Comparison of ENCODE assay signal across 34 cellular contexts in genomic region chr4:134174271-134174670, GRCh38. TPM values are rescaled to one million over a fixed set of nuclear protein-coding genes. Genes with fewer than 3 reads are reported as not detected.
"Had no signal": no experiment of that assay in that cellular context is flagged by ENCODE, and none has a peak within 500 bp of the region (broad histone marks: within the 10 kb centered on the region; RNA-seq: fewer than 3 reads in every experiment).

No MANE protein-coding gene starts in this region.

- ATAC-seq: activated CD4-positive, alpha-beta T cell treated with anti-CD3 and anti-CD28 coated beads for 36 hours; activated CD8-positive, alpha-beta memory T cell treated with anti-CD3 and anti-CD28 coated beads, Interleukin-2, amount 10 ng/mL, durations not matched to agents 7 days and 5 days; activated CD8-positive, alpha-beta T cell treated with anti-CD3 and anti-CD28 coated beads, Interleukin-2, amount 10 ng/mL, durations not matched to agents 7 days and 5 days; activated naive CD4-positive, alpha-beta T cell treated with anti-CD3 and anti-CD28 coated beads, Interleukin-2, amount 50 U/mL, for 72 hours; body of pancreas had no signal

- H3K4me3 ChIP-seq: adrenal gland, body of pancreas, breast epithelium had no signal

- FAIRE-seq: astrocyte, TTC549 had no signal

- H3K36me3 ChIP-seq: adrenal gland, brain microvascular endothelial cell, breast epithelium had no signal

- H3K27me3 ChIP-seq: adrenal gland, body of pancreas, brain microvascular endothelial cell, breast epithelium had no signal

- H3K9me3 ChIP-seq: adrenal gland, body of pancreas had no signal

- DNase-seq: activated B cell treated with CpG ODN at 0.5 μM for 24 hours; activated CD4-positive, alpha-beta memory T cell treated with anti-CD3 and anti-CD28 coated beads, Interleukin-2, amount 10 ng/mL, durations not matched to agents 7 days and 5 days; activated CD4-positive, alpha-beta T cell treated with anti-CD3 and anti-CD28 coated beads for 1 hour; activated CD4-positive, alpha-beta T cell treated with anti-CD3 and anti-CD28 coated beads for 36 hours; activated CD4-positive, alpha-beta T cell treated with anti-CD3 and anti-CD28 coated beads for 48 hours; activated CD4-positive, alpha-beta T cell treated with anti-CD3 and anti-CD28 coated beads, Interleukin-2, amount 10 ng/mL, durations not matched to agents 7 days and 5 days; activated CD4-positive, alpha-beta T cell treated with anti-CD3 and anti-CD28 coated beads, Interleukin-2, amount 50 U/mL, for 48 hours; activated CD8-positive, alpha-beta memory T cell treated with anti-CD3 and anti-CD28 coated beads for 24 hours; activated CD8-positive, alpha-beta memory T cell treated with anti-CD3 and anti-CD28 coated beads, Interleukin-2, amount 10 ng/mL, durations not matched to agents 7 days and 5 days; activated CD8-positive, alpha-beta memory T cell treated with anti-CD3 and anti-CD28 coated beads, Interleukin-2, amount 50 U/mL, for 48 hours; activated CD8-positive, alpha-beta T cell treated with anti-CD3 and anti-CD28 coated beads, Interleukin-2, amount 10 ng/mL, durations not matched to agents 7 days and 5 days; activated effector memory CD4-positive, alpha-beta T cell treated with Interleukin-2 at 50 U/mL for 16 hours; activated gamma-delta T cell treated with Interleukin-2 at 50 U/mL for 16 hours; activated naive CD4-positive, alpha-beta T cell; activated naive CD4-positive, alpha-beta T cell treated with anti-CD3 and anti-CD28 coated beads for 36 hours; activated naive CD4-positive, alpha-beta T cell treated with anti-CD3 and anti-CD28 coated beads, Interleukin-2, amount 50 U/mL, for 16 hours; activated naive CD8-positive, alpha-beta T cell treated with anti-CD3 and anti-CD28 coated beads for 36 hours; activated T-cell treated with anti-CD3 and anti-CD28 coated beads, Interleukin-2, amount 50 U/mL, for 24 hours; activated T-cell treated with anti-CD3 and anti-CD28 coated beads, Interleukin-2, amount 50 U/mL, for 48 hours; adrenal gland; amniotic stem cell; aorta; body of pancreas; brain microvascular endothelial cell; central memory CD4-positive, alpha-beta T cell; T-helper 1 cell; T-helper 2 cell; T-helper 9 cell had no signal

- H3K27ac ChIP-seq: adrenal gland, body of pancreas, brain microvascular endothelial cell, breast epithelium, VCaP had no signal

- H3K4me1 ChIP-seq: adrenal gland, body of pancreas, breast epithelium had no signal

RNA-seq across cellular contexts. Expression of gene PABPC4L, which starts 27.3 kb away (rescaled TPM):
- total RNA-seq: activated B cell treated with CpG ODN at 0.5 μM for 24 hours; activated CD4-positive, alpha-beta memory T cell treated with anti-CD3 and anti-CD28 coated beads, Interleukin-2, amount 10 ng/mL, durations not matched to agents 7 days and 5 days; activated CD4-positive, alpha-beta T cell treated with anti-CD3 and anti-CD28 coated beads for 36 hours; activated CD4-positive, alpha-beta T cell treated with anti-CD3 and anti-CD28 coated beads, Interleukin-2, amount 10 ng/mL, durations not matched to agents 7 days and 5 days; activated CD8-positive, alpha-beta memory T cell treated with anti-CD3 and anti-CD28 coated beads, Interleukin-2, amount 10 ng/mL, durations not matched to agents 7 days and 5 days; activated CD8-positive, alpha-beta T cell treated with anti-CD3 and anti-CD28 coated beads, Interleukin-2, amount 10 ng/mL, durations not matched to agents 7 days and 5 days; activated naive CD4-positive, alpha-beta T cell treated with anti-CD3 and anti-CD28 coated beads for 36 hours; activated naive CD4-positive, alpha-beta T cell treated with anti-CD3 and anti-CD28 coated beads, Interleukin-2, amount 50 U/mL, for 72 hours; activated naive CD8-positive, alpha-beta T cell treated with anti-CD3 and anti-CD28 coated beads for 36 hours; activated T-helper 2 cell treated with anti-CD3 and anti-CD28 coated beads, Interferon-gamma antibody, Interleukin-2, Interleukin-4, amounts not matched to agents 10 μg/mL and 5 μg/mL and 100 μg/mL, durations not matched to agents 14 hours and 24 hours and 36 hours had no signal
